ENCODE assay signal across 14 cellular contexts in genomic region chr19:11460207-11460606, GRCh38. TPM values are rescaled to one million over a fixed set of nuclear protein-coding genes. Genes with fewer than 3 reads are reported as not detected.
DNase-seq lines count a peak whose midpoint lies in the region; ATAC-seq, FAIRE-seq and TF ChIP-seq lines count a peak whose summit lies in the region.
"Had no signal": no experiment of that assay in that cellular context is flagged by ENCODE, and none has a peak within 500 bp of the region (broad histone marks: within the 10 kb centered on the region; RNA-seq: fewer than 3 reads in every experiment).

No MANE protein-coding gene starts in this region.

- H3K27ac Mint-ChIP-seq in Caco-2 (ENCODE audit: unreplicated experiment), result no peak overlapping the region
- H3K27ac Mint-ChIP-seq: activated T-helper 2 cell treated with anti-CD3 and anti-CD28 coated beads, Interferon-gamma antibody, Interleukin-2, Interleukin-4, amounts not matched to agents 10 μg/mL and 5 μg/mL and 100 μg/mL, durations not matched to agents 14 hours and 24 hours and 36 hours had no signal

- no peak for DNase-seq in Caco-2
- DNase-seq in GM12891 (ENCODE audit: insufficient read length, low spot score), result peak; percentile 30
- no peak for DNase-seq in WERI-Rb-1
- peak; percentile 54 for DNase-seq in iPS-NIHi11 (ENCODE audit: low spot score)
- DNase-seq in NCI-H345 (lab: John Stamatoyannopoulos, UW), result no peak
- DNase-seq in pons (ENCODE audit: low spot score), result no peak
- DNase-seq: cortex of kidney, DMS153 had no signal

- H3K4me3 ChIP-seq in Caco-2 (ENCODE audit: low read depth, low read length) (no peak overlapping the region), WERI-Rb-1 (ENCODE audit: low read depth, low read length) (no peak overlapping the region)

- no TSS peak for BruUV-seq in Caco-2 (replicated peaks; lab: Mats Ljungman, UMichigan)

- H3K9me3 Mint-ChIP-seq in Caco-2 (ENCODE audit: unreplicated experiment), result no peaks in the 10 kb centered on the region
- H3K9me3 Mint-ChIP-seq: activated T-helper 2 cell treated with anti-CD3 and anti-CD28 coated beads, Interferon-gamma antibody, Interleukin-2, Interleukin-4, amounts not matched to agents 10 μg/mL and 5 μg/mL and 100 μg/mL, durations not matched to agents 14 hours and 24 hours and 36 hours had no signal

- H3K27me3 ChIP-seq in Caco-2 (replicated peaks; ENCODE audit: control insufficient read depth, insufficient read depth, low read length), result no peaks in the 10 kb centered on the region
- no peaks in the 10 kb centered on the region for H3K27me3 ChIP-seq in WERI-Rb-1 (ENCODE audit: insufficient read depth, low read depth, severe bottlenecking)

- TF ChIP-seq CTCF in Caco-2 (IDR thresholded peaks at IDR 0.05; ENCODE audit: insufficient read depth in 1 of 2, low read depth in 1 of 2, low read length in 1 of 2, severe bottlenecking in 1 of 2, unreplicated experiment in 1 of 2), result peak; percentile 20 to 35
- TF ChIP-seq CTCF in WERI-Rb-1 (IDR thresholded peaks at IDR 0.05; ENCODE audit: low read depth, low read length), result peak; percentile 50

- CTCF ChIA-PET in Caco-2 (lab: Charles Lee), result interaction anchor here (1.7 kb wide), 1 partner anchor 22 kb away, joined by 3 read pairs; no protein-coding TSS in a partner anchor

- no peak overlapping the region for H3K27ac ChIP-seq in WERI-Rb-1

- H3K27me3 Mint-ChIP-seq in Caco-2 (ENCODE audit: insufficient read depth, unreplicated experiment), result no peaks in the 10 kb centered on the region

- FAIRE-seq in GM12891 (lab: Jason Lieb, UNC), result no peak
- FAIRE-seq: urothelium cell line had no signal

- H3K36me3 Mint-ChIP-seq in Caco-2 (ENCODE audit: insufficient read depth, unreplicated experiment), result no peaks in the 10 kb centered on the region

- no peak overlapping the region for H3K4me3 Mint-ChIP-seq in Caco-2 (ENCODE audit: unreplicated experiment)

- H3K4me1 ChIP-seq in Caco-2, result no peaks in the 10 kb centered on the region

- POLR2A ChIA-PET in Caco-2 (lab: Charles Lee), result no interaction called here

- H3K4me1 Mint-ChIP-seq in Caco-2 (ENCODE audit: low read depth, unreplicated experiment), result no peaks in the 10 kb centered on the region

- no peaks in the 10 kb centered on the region for H3K36me3 ChIP-seq in Caco-2 (ENCODE audit: control insufficient read depth, insufficient read depth, low read length)
- no peaks in the 10 kb centered on the region for H3K36me3 ChIP-seq in WERI-Rb-1

- ATAC-seq in GM21360 (IDR thresholded peaks at IDR 0.05; ENCODE audit: unreplicated experiment) (no peak), HG03175 (IDR thresholded peaks at IDR 0.05; ENCODE audit: unreplicated experiment) (no peak)
- ATAC-seq: sciatic nerve had no signal

- no peak for TF ChIP-seq POLR2A in GM12891 (IDR thresholded peaks at IDR 0.05; ENCODE audit: low read depth, low read length)

- H3K9me3 ChIP-seq in Caco-2, result no peaks in the 10 kb centered on the region
- H3K9me3 ChIP-seq in WERI-Rb-1 (ENCODE audit: severe bottlenecking), result no peaks in the 10 kb centered on the region

- intact Hi-C loops in Caco-2 (cut with micrococcal nuclease; ENCODE audit: unreplicated experiment), result no loop called here

TF ChIP-seq in GM12891, 5 proteins besides CTCF, POLR2A, EP300 and RAD21:
- TF ChIP-seq PAX5 (IDR thresholded peaks at IDR 0.05; ENCODE audit: insufficient read depth, low read length, severe bottlenecking), result no peak
- no peak for TF ChIP-seq TAF1 (IDR thresholded peaks at IDR 0.05; ENCODE audit: low read depth, low read length)
- TF ChIP-seq SPI1 (IDR thresholded peaks at IDR 0.05; ENCODE audit: low read depth, low read length), result no peak
- no peak for TF ChIP-seq POU2F2 (IDR thresholded peaks at IDR 0.05; ENCODE audit: low read depth, low read length)

RNA-seq across cellular contexts. Expression of gene ELAVL3, which starts 20.6 kb away (rescaled TPM):
- total RNA-seq in Caco-2 (2022), result not detected in 2 replicates
- 0.26 TPM for polyA plus RNA-seq in GM12891 (2012; ENCODE audit: low read depth, missing spikeins)
- total RNA-seq: mesenteric fat pad had no signal

RNA-seq across cellular contexts. Expression of gene PRKCSH, which starts 24.8 kb away (rescaled TPM):
- 412 and 456 TPM in 2 replicates for total RNA-seq in Caco-2 (2022)
- polyA plus RNA-seq in GM12891 (2012; ENCODE audit: low read depth, missing spikeins), result 168 TPM

RNA-seq across cellular contexts. Expression of gene ODAD3, which starts 25.3 kb away (rescaled TPM):
- total RNA-seq in Caco-2 (2022), result not detected in 2 replicates
- 0.23 TPM for polyA plus RNA-seq in GM12891 (2012; ENCODE audit: low read depth, missing spikeins)

RNA-seq across cellular contexts. Expression of gene RGL3, which starts 41.1 kb away (rescaled TPM):
- 53.1 and 58.8 TPM in 2 replicates for total RNA-seq in Caco-2 (2022)
- not detected for polyA plus RNA-seq in GM12891 (2012; ENCODE audit: low read depth, missing spikeins)
- total RNA-seq: activated T-helper 2 cell treated with anti-CD3 and anti-CD28 coated beads, Interferon-gamma antibody, Interleukin-2, Interleukin-4, amounts not matched to agents 10 μg/mL and 5 μg/mL and 100 μg/mL, durations not matched to agents 14 hours and 24 hours and 36 hours had no signal

RNA-seq across cellular contexts. Expression of gene ZNF653, which starts 45.4 kb away (rescaled TPM):
- total RNA-seq in Caco-2 (2022), result 6.1 and 8.9 TPM in 2 replicates
- polyA plus RNA-seq in GM12891 (2012; ENCODE audit: low read depth, missing spikeins), result 6.6 TPM

Comparison
In these comparisons a context has a peak if more than half of its experiments do, and no peak if none do; other contexts are left out.
1. DNase-seq: peak in GM12891 (single experiment) and iPS-NIHi11 (single experiment); none in Caco-2 (0 of 2), WERI-Rb-1 (single experiment), NCI-H345 (single experiment) and pons (single experiment).